14 cellular contexts compared by ENCODE assay signal in genomic region chr1:40411294-40411693, GRCh38.
"Had no signal": no experiment of that assay in that cellular context is flagged by ENCODE, and none has a peak within 500 bp of the region (broad histone marks: within the 10 kb centered on the region; RNA-seq: fewer than 3 reads in every experiment).

No MANE protein-coding gene starts in this region.

- H3K4me1 ChIP-seq: lower lobe of right lung, tibial nerve had no signal

- H3K27ac Mint-ChIP-seq: activated CD4-positive, alpha-beta T cell treated with anti-CD3 and anti-CD28 coated beads, Interleukin-2, amount 10 ng/mL, durations not matched to agents 7 days and 5 days; progenitor cell of endocrine pancreas; stimulated activated memory B cell treated with anti-CD40 and anti-IgM and Interleukin-4, amounts not matched to agents 10 μg/mL and 1 μg/mL and 100 μg/mL, for 72 hours had no signal

- H3K9me3 Mint-ChIP-seq: activated CD4-positive, alpha-beta T cell treated with anti-CD3 and anti-CD28 coated beads, Interleukin-2, amount 10 ng/mL, durations not matched to agents 7 days and 5 days; naive B cell; stimulated activated memory B cell treated with anti-CD40 and anti-IgM and Interleukin-4, amounts not matched to agents 10 μg/mL and 1 μg/mL and 100 μg/mL, for 72 hours had no signal

- DNase-seq: activated CD4-positive, alpha-beta T cell treated with anti-CD3 and anti-CD28 coated beads, Interleukin-2, amount 10 ng/mL, durations not matched to agents 7 days and 5 days; activated CD4-positive, CD25-positive, alpha-beta regulatory T cell; activated effector memory CD4-positive, alpha-beta T cell treated with Interleukin-2 at 50 U/mL for 16 hours; kidney glomerular epithelial cell; lower lobe of right lung; naive B cell; right lobe of liver; stimulated activated CD4-positive, alpha-beta T cell treated with anti-CD3 and anti-CD28 coated beads, Interleukin-1b, Interleukin-23, amount 100 ng/mL, for 48 hours; T-helper 2 cell had no signal

- H3K4me3 Mint-ChIP-seq: activated CD4-positive, alpha-beta T cell treated with anti-CD3 and anti-CD28 coated beads, Interleukin-2, amount 10 ng/mL, durations not matched to agents 7 days and 5 days; stimulated activated memory B cell treated with anti-CD40 and anti-IgM and Interleukin-4, amounts not matched to agents 10 μg/mL and 1 μg/mL and 100 μg/mL, for 72 hours had no signal

- H3K27ac ChIP-seq: cardiac muscle cell, hepatocyte, lower lobe of right lung, right lobe of liver, tibial nerve had no signal

- ATAC-seq: lower lobe of right lung; stimulated activated memory B cell treated with anti-CD40 and anti-IgM and Interleukin-4, amounts not matched to agents 10 μg/mL and 1 μg/mL and 100 μg/mL, for 72 hours had no signal

- H3K27me3 Mint-ChIP-seq: activated CD4-positive, alpha-beta T cell treated with anti-CD3 and anti-CD28 coated beads, Interleukin-2, amount 10 ng/mL, durations not matched to agents 7 days and 5 days; naive B cell; progenitor cell of endocrine pancreas; stimulated activated memory B cell treated with anti-CD40 and anti-IgM and Interleukin-4, amounts not matched to agents 10 μg/mL and 1 μg/mL and 100 μg/mL, for 72 hours had no signal

- H3K9me3 ChIP-seq: lower lobe of right lung, right lobe of liver, tibial nerve had no signal

- H3K4me2 ChIP-seq: hepatocyte had no signal

- H3K79me2 ChIP-seq: hepatocyte had no signal

- H3K27me3 ChIP-seq: cardiac muscle cell, hepatocyte, right lobe of liver, tibial nerve had no signal

- H2AFZ ChIP-seq: hepatocyte had no signal

- H3K4me3 ChIP-seq: cardiac muscle cell, hepatocyte, lower lobe of right lung, right lobe of liver, tibial nerve had no signal
